20 cellular contexts compared by ENCODE assay signal in genomic region chr6:35876902-35877301, GRCh38.
"Had no signal": no experiment of that assay in that cellular context is flagged by ENCODE, and none has a peak within 500 bp of the region (broad histone marks: within the 10 kb centered on the region; RNA-seq: fewer than 3 reads in every experiment).

No MANE protein-coding gene starts in this region.

- H3K36me3 ChIP-seq: pancreas had no signal

- DNase-seq: activated CD4-positive, alpha-beta T cell treated with anti-CD3 and anti-CD28 coated beads for 4 hours; activated naive CD4-positive, alpha-beta T cell treated with anti-CD3 and anti-CD28 coated beads, Interleukin-2, amount 10 ng/mL, durations not matched to agents 7 days and 5 days; adrenal gland; body of pancreas; cerebellar nuclear complex; esophagus squamous epithelium; heart right ventricle; islet precursor cell; left ventricle myocardium inferior; mesendoderm; pancreas; stimulated activated CD4-positive, alpha-beta T cell treated with anti-CD3 and anti-CD28 coated beads, Interleukin-4, amount 100 ng/mL, for 4 hours; stomach; T-helper 1 cell had no signal

- H3K4me1 Mint-ChIP-seq: activated naive CD4-positive, alpha-beta T cell treated with anti-CD3 and anti-CD28 coated beads, Interleukin-2, amount 10 ng/mL, durations not matched to agents 7 days and 5 days; activated T-helper 17 cell treated with anti-CD3 and anti-CD28 coated beads, Interleukin-2, amount 50 U/mL, for 72 hours had no signal

- FAIRE-seq: endometrium, frontal cortex, pancreas, urothelium cell line had no signal

- H3K4me1 ChIP-seq: adrenal gland, body of pancreas, pancreas, stomach had no signal

- H3K27ac ChIP-seq: adrenal gland, body of pancreas, esophagus squamous epithelium, heart right ventricle, left ventricle myocardium inferior, pancreas, skin epidermis, stomach, VCaP had no signal

- H3K4me3 ChIP-seq: adrenal gland, body of pancreas, esophagus squamous epithelium, heart right ventricle, left ventricle myocardium inferior, pancreas, skin epidermis, stomach had no signal

- H3K27me3 Mint-ChIP-seq: activated naive CD4-positive, alpha-beta T cell treated with anti-CD3 and anti-CD28 coated beads, Interleukin-2, amount 10 ng/mL, durations not matched to agents 7 days and 5 days; activated T-helper 17 cell treated with anti-CD3 and anti-CD28 coated beads, Interleukin-2, amount 50 U/mL, for 72 hours had no signal

- H3K9me3 ChIP-seq: body of pancreas, pancreas had no signal

- H3K27ac Mint-ChIP-seq: activated naive CD4-positive, alpha-beta T cell treated with anti-CD3 and anti-CD28 coated beads, Interleukin-2, amount 10 ng/mL, durations not matched to agents 7 days and 5 days; activated T-helper 17 cell treated with anti-CD3 and anti-CD28 coated beads, Interleukin-2, amount 50 U/mL, for 72 hours had no signal

- H3K4me3 Mint-ChIP-seq: activated naive CD4-positive, alpha-beta T cell treated with anti-CD3 and anti-CD28 coated beads, Interleukin-2, amount 10 ng/mL, durations not matched to agents 7 days and 5 days; activated T-helper 17 cell treated with anti-CD3 and anti-CD28 coated beads, Interleukin-2, amount 50 U/mL, for 72 hours had no signal

- ATAC-seq: activated T-helper 17 cell treated with anti-CD3 and anti-CD28 coated beads, Interleukin-2, amount 50 U/mL, for 72 hours; body of pancreas; heart right ventricle; pancreas had no signal
